In genomic region chr6:28789553-28790083, GRCh38 we compare ENCODE assay signal across 1 cellular context.
TF ChIP-seq lines count a peak whose summit lies in the region.

No MANE protein-coding gene starts in this region.

TF ChIP-seq in SK-N-SH, 30 proteins besides CTCF, POLR2A, EP300 and RAD21 (continued from another document):
- TF ChIP-seq FOXM1 (IDR thresholded peaks at IDR 0.05; ENCODE audit: low read depth) (no peak), USF1 (IDR thresholded peaks at IDR 0.05; ENCODE audit: borderline replicate concordance, low read depth) (no peak)
